ENCODE assay signal across 9 cellular contexts in genomic region chr11:64776425-64776824, GRCh38. TPM values are rescaled to one million over a fixed set of nuclear protein-coding genes. Genes with fewer than 3 reads are reported as not detected.
DNase-seq lines count a peak whose midpoint lies in the region; ATAC-seq, FAIRE-seq and TF ChIP-seq lines count a peak whose summit lies in the region.
"Had no signal": no experiment of that assay in that cellular context is flagged by ENCODE, and none has a peak within 500 bp of the region (broad histone marks: within the 10 kb centered on the region; RNA-seq: fewer than 3 reads in every experiment).

No MANE protein-coding gene starts in this region.

- peaks cover 17% of the 10 kb centered on the region for H3K79me1 ChIP-seq in mesendoderm (ENCODE audit: low read length)

- no peak for ATAC-seq in left cardiac atrium
- no peak for ATAC-seq in GM12878
- no peak for ATAC-seq in GM18870 (IDR thresholded peaks at IDR 0.05; ENCODE audit: unreplicated experiment)
- no peak for ATAC-seq in GM18520 (IDR thresholded peaks at IDR 0.05; ENCODE audit: unreplicated experiment)
- no peak for ATAC-seq in GM21526 (IDR thresholded peaks at IDR 0.05; ENCODE audit: low FRiP score, unreplicated experiment)

- no peak for DNase-seq in left ventricle myocardium inferior
- DNase-seq in left cardiac atrium = no peak
- DNase-seq in GM12878 (ENCODE audit: low read depth, low spot score) = no peak
- no peak for DNase-seq in mesendoderm
- no peak for DNase-seq in activated effector memory CD4-positive, alpha-beta T cell treated with anti-CD3 and anti-CD28 coated beads, Interleukin-2, amount 50 U/mL, for 16 hours
- DNase-seq: NCI-H748 treated with DMSO at 0.1 percent for 48 hours had no signal

- H3K27ac ChIP-seq in left ventricle myocardium inferior (replicated peaks) = peak overlapping the region; percentile 99
- H3K27ac ChIP-seq in GM12878 (ENCODE audit: control insufficient read depth, insufficient read depth) = no peak overlapping the region
- H3K27ac ChIP-seq in mesendoderm (ENCODE audit: low read depth, low read length) = no peak overlapping the region

- no peak overlapping the region for H3K18ac ChIP-seq in mesendoderm (ENCODE audit: low read length)

- no peak for TF ChIP-seq EP300 in GM12878 (IDR thresholded peaks at IDR 0.05; ENCODE audit: borderline replicate concordance in 1 of 2, control insufficient read depth in 1 of 2, low read depth in 2 of 2, low read length in 2 of 2)

- no TSS peak for BruUV-seq in GM12878 (replicated peaks; lab: Mats Ljungman, UMichigan)

- no peak overlapping the region for H2AFZ ChIP-seq in GM12878 (ENCODE audit: control insufficient read depth, low read depth, low read length)

- no peak for TF ChIP-seq POLR2A in GM12878 (IDR thresholded peaks at IDR 0.05; ENCODE audit: low read depth, low read length)

- H2BK15ac ChIP-seq in mesendoderm (replicated peaks; ENCODE audit: low read depth) = no peak overlapping the region

- intact Hi-C loops in left ventricle myocardium inferior (cut with micrococcal nuclease) = no loop called here
- intact Hi-C loops in left cardiac atrium (cut with DNase I) = no loop called here
- intact Hi-C loops in GM12878 (cut with micrococcal nuclease; ENCODE audit: unreplicated experiment) = loop anchor here (10.0 kb wide), 1 partner anchor 338 kb away; the partner anchor contains the start of genes TM7SF2 and ZNHIT2

- CTCF ChIA-PET in GM12878 (lab: Yijun Ruan, JAX) = interaction anchor here (0.6 to 2.4 kb wide), 8 partner anchors 9 to 87 kb away, joined by 3 to 9 read pairs (median 4); partner anchors contain the start of gene RASGRP2

- SMC1A ChIA-PET in GM12878 (lab: Charles Lee; ENCODE audit: uncharacterized antibody, unreplicated experiment) = interaction anchor here (1.0 to 2.2 kb wide), 5 partner anchors 9 to 35 kb away, joined by 3 to 8 read pairs (median 5); partner anchors contain the start of genes PYGM and RASGRP2

- H3K23ac ChIP-seq in mesendoderm (ENCODE audit: low read length) = no peak overlapping the region

- H4K20me1 ChIP-seq in GM12878 (ENCODE audit: control insufficient read depth, insufficient read depth) = peaks cover 19% of the 10 kb centered on the region

- H3K56ac ChIP-seq in mesendoderm (ENCODE audit: low read length) = no peak overlapping the region

- no peak overlapping the region for H2BK5ac ChIP-seq in mesendoderm (ENCODE audit: low read length)

- H3K4me1 ChIP-seq in left ventricle myocardium inferior (peaks cover 73% of the 10 kb centered on the region), GM12878 (ENCODE audit: control insufficient read depth, insufficient read depth, low read length) (peaks cover 32% of the 10 kb centered on the region), mesendoderm (ENCODE audit: control insufficient read depth, low read depth, low read length) (no peaks in the 10 kb centered on the region)

- no peak overlapping the region for H3K4ac ChIP-seq in mesendoderm (ENCODE audit: low read depth, low read length)

- no peak overlapping the region for H4K5ac ChIP-seq in mesendoderm (ENCODE audit: low read length)

- H3K4me2 ChIP-seq in GM12878 (ENCODE audit: control insufficient read depth, insufficient read depth) (peak overlapping the region; percentile 96), mesendoderm (ENCODE audit: low read length) (no peak overlapping the region)

- RAD21 ChIA-PET in GM12878 (lab: Charles Lee; ENCODE audit: unreplicated experiment) = interaction anchor here (1.8 to 2.1 kb wide), 2 partner anchors 88 to 126 kb away, joined by 4 to 5 read pairs; no protein-coding TSS in a partner anchor

- H3K9ac ChIP-seq in GM12878 (ENCODE audit: control insufficient read depth, insufficient read depth, low read length) (peak overlapping the region; percentile 86), mesendoderm (ENCODE audit: low read length) (peak overlapping the region; percentile 98)

- H3K4me3 ChIP-seq in left ventricle myocardium inferior = peak overlapping the region; percentile 82
- H3K4me3 ChIP-seq in GM12878 = peak overlapping the region; percentile 66
- no peak overlapping the region for H3K4me3 ChIP-seq in mesendoderm (ENCODE audit: low read length)

- in situ Hi-C loops in GM12878 (cut with MboI) = no loop called here

- H4K8ac ChIP-seq in mesendoderm (ENCODE audit: low read depth, low read length) = no peak overlapping the region

- H3K27me3 ChIP-seq in left ventricle myocardium inferior (ENCODE audit: low read depth) = no peaks in the 10 kb centered on the region
- no peaks in the 10 kb centered on the region for H3K27me3 ChIP-seq in GM12878 (replicated peaks in 1 of 2; ENCODE audit: control insufficient read depth in 2 of 2, insufficient read depth in 2 of 2, low read length in 1 of 2)
- H3K27me3 ChIP-seq in mesendoderm (ENCODE audit: insufficient read depth, low read length, poor library complexity) = no peaks in the 10 kb centered on the region

- 17% methylated on average over 6 of the region's 6 CpGs for WGBS in GM12878 (ENCODE audit: insufficient coverage, insufficient replicate concordance, low lambda C conversion rate, missing lambda C conversion rate)
- WGBS in mesendoderm (ENCODE audit: extremely low coverage, insufficient coverage, low lambda C conversion rate) = no CpG with 5 or more reads among the region's 6 CpGs

- POLR2A ChIA-PET in GM12878 (lab: Charles Lee) = interaction anchor here (0.7 to 2.0 kb wide), 5 partner anchors 13 to 37 kb away, joined by 3 to 5 read pairs (median 3); no protein-coding TSS in a partner anchor

- H3K79me2 ChIP-seq in GM12878 (ENCODE audit: control insufficient read depth, insufficient read depth, low read length) (peaks cover 54% of the 10 kb centered on the region), mesendoderm (ENCODE audit: control insufficient read depth, insufficient read depth, low read length) (peaks cover 44% of the 10 kb centered on the region)

- no peak overlapping the region for H2AK5ac ChIP-seq in mesendoderm (ENCODE audit: low read length)

- no peak for TF ChIP-seq RAD21 in GM12878 (IDR thresholded peaks at IDR 0.05; ENCODE audit: insufficient read depth, low read depth, low read length)

- H3K9me3 ChIP-seq in left ventricle myocardium inferior (replicated peaks) = no peaks in the 10 kb centered on the region
- no peaks in the 10 kb centered on the region; the same call in 2 of the 3 replicates for H3K9me3 ChIP-seq in GM12878 (replicated peaks; ENCODE audit: control insufficient read depth, insufficient read depth, low read length)

- no peak for FAIRE-seq in GM12878 (lab: Jason Lieb, UNC)

- H3K36me3 ChIP-seq in left ventricle myocardium inferior = peaks cover 57% of the 10 kb centered on the region
- H3K36me3 ChIP-seq in GM12878 (ENCODE audit: control insufficient read depth in 2 of 2, insufficient read depth in 2 of 2, low read length in 1 of 2) = peaks cover 7 to 39% of the 10 kb centered on the region in 2 experiments
- peaks cover 25% of the 10 kb centered on the region for H3K36me3 ChIP-seq in mesendoderm (ENCODE audit: control insufficient read depth, insufficient read depth, low read length)

- no peak for TF ChIP-seq CTCF in left ventricle myocardium inferior (IDR thresholded peaks at IDR 0.05; ENCODE audit: borderline replicate concordance)
- no peak for TF ChIP-seq CTCF in GM12878 (IDR thresholded peaks at IDR 0.05 in 2 of 3, conservative IDR thresholded peaks at IDR 0.05 in 1 of 3; ENCODE audit: control insufficient read depth in 2 of 3, extremely low read depth in 1 of 3, insufficient read depth in 1 of 3, low read depth in 3 of 3, low read length in 3 of 3)

- H2BK120ac ChIP-seq in mesendoderm (ENCODE audit: low read depth, low read length) = no peak overlapping the region

RNA-seq across cellular contexts. Expression of gene SF1, which starts 1.9 kb away (rescaled TPM):
- total RNA-seq in left ventricle myocardium inferior (188 TPM), left cardiac atrium (100 to 1,000 TPM; 154 to 208 TPM), GM12878 (2014; rRNA removed) (88.2 and 111 TPM in 2 replicates), GM12878 (2014; rRNA removed; fragmentation: Illumina TruSeq; extraction: Trizol) (76.0 and 84.4 TPM in 2 replicates), GM12878 (2021) (327 and 337 TPM in 2 replicates)
- total RNA-seq in GM12878 (2013; cell fraction: nucleolus; rRNA removed) = 483 and 541 TPM in 2 replicates
- 194 TPM for polyA plus RNA-seq in GM12878 (2011; ENCODE audit: low read depth)
- polyA plus RNA-seq in GM12878 (2011; rRNA removed) (82.5 and 84.8 TPM in 2 replicates), GM12878 (2014; fragmentation: Illumina TruSeq; extraction: Trizol) (216 and 280 TPM in 2 replicates), GM12878 (2014; fragmentation: Nextera tagmentation; extraction: Ambion mirVana) (10 to 100 TPM; 13.6 to 29.6 TPM), GM12878 (2014; rRNA removed) (155 and 172 TPM in 2 replicates), GM12878 (2016; fragmentation: Nextera tagmentation; extraction: Ambion mirVana) (100 to 1,000 TPM in 1 of 2 experiments, 10 to 100 TPM in 1; 97.4 to 109 TPM)
- 66.7 and 83.7 TPM in 2 replicates for polyA plus RNA-seq in GM12878 (2011; cell fraction: cytosol; rRNA removed)
- 212 and 291 TPM in 2 replicates for polyA plus RNA-seq in GM12878 (2011; cell fraction: nucleus; rRNA removed)
- polyA plus RNA-seq in GM12878 (2012) = 178 and 252 TPM in 2 replicates
- polyA minus RNA-seq in GM12878 (2011; rRNA and poly(A)+ RNA removed) = 79.1 and 94.2 TPM in 2 replicates
- 53.6 and 66.4 TPM in 2 replicates for polyA minus RNA-seq in GM12878 (2011; cell fraction: cytosol; rRNA and poly(A)+ RNA removed)
- polyA minus RNA-seq in GM12878 (2011; cell fraction: nucleus; rRNA and poly(A)+ RNA removed) = 124 and 191 TPM in 2 replicates
- polyA plus RNA-seq in mesendoderm (2013, experiment 1 of 2) = 268 TPM
- 265 TPM for polyA plus RNA-seq in mesendoderm (2013, experiment 2 of 2)

RNA-seq across cellular contexts. Expression of gene PYGM, which starts 16.7 kb away (rescaled TPM):
- total RNA-seq in left ventricle myocardium inferior = 89.5 TPM
- total RNA-seq in left cardiac atrium = 10 to 100 TPM; 31.3 to 48.6 TPM
- total RNA-seq in GM12878 (2013; cell fraction: nucleolus; rRNA removed) = 2.2 and 3.1 TPM in 2 replicates
- 0.27 and 0.34 TPM in 2 replicates for total RNA-seq in GM12878 (2014; rRNA removed)
- total RNA-seq in GM12878 (2014; rRNA removed; fragmentation: Illumina TruSeq; extraction: Trizol) = 0.23 and 0.27 TPM in 2 replicates
- 0.28 and 0.35 TPM in 2 replicates for total RNA-seq in GM12878 (2021)
- polyA plus RNA-seq in GM12878 (2011; ENCODE audit: low read depth) = 0.42 TPM
- 0.32 and 0.33 TPM in 2 replicates for polyA plus RNA-seq in GM12878 (2011; rRNA removed)
- 0.19 and 0.20 TPM in 2 replicates for polyA plus RNA-seq in GM12878 (2011; cell fraction: cytosol; rRNA removed)
- polyA plus RNA-seq in GM12878 (2011; cell fraction: nucleus; rRNA removed) = 1.1 and 1.4 TPM in 2 replicates
- 0.80 and 0.88 TPM in 2 replicates for polyA plus RNA-seq in GM12878 (2012)
- polyA plus RNA-seq in GM12878 (2014; fragmentation: Illumina TruSeq; extraction: Trizol) = 0.19 TPM in 1 of 2 replicates, not detected in the other
- under 1 TPM; 0.04 to 0.08 TPM for polyA plus RNA-seq in GM12878 (2014; fragmentation: Nextera tagmentation; extraction: Ambion mirVana)
- polyA plus RNA-seq in GM12878 (2014; rRNA removed) = 0.61 and 3.7 TPM in 2 replicates
- polyA plus RNA-seq in GM12878 (2016; fragmentation: Nextera tagmentation; extraction: Ambion mirVana) = under 1 TPM in 1 of 2 experiments, not detected in 1; 0.04 TPM
- 0.72 and 0.95 TPM in 2 replicates for polyA minus RNA-seq in GM12878 (2011; rRNA and poly(A)+ RNA removed)
- polyA minus RNA-seq in GM12878 (2011; cell fraction: cytosol; rRNA and poly(A)+ RNA removed) = not detected in 2 replicates
- 0.48 and 2.0 TPM in 2 replicates for polyA minus RNA-seq in GM12878 (2011; cell fraction: nucleus; rRNA and poly(A)+ RNA removed)
- polyA plus RNA-seq in mesendoderm (2013, experiment 1 of 2) = 0.62 TPM
- polyA plus RNA-seq in mesendoderm (2013, experiment 2 of 2) = 0.69 TPM

RNA-seq across cellular contexts. Expression of gene MAP4K2, which starts 26.6 kb away (rescaled TPM):
- total RNA-seq in left ventricle myocardium inferior = 7.5 TPM
- total RNA-seq in left cardiac atrium = 10 to 100 TPM in 1 of 2 donors, 1 to 10 TPM in 1; 10.0 to 10.4 TPM
- 51.0 and 55.9 TPM in 2 replicates for total RNA-seq in GM12878 (2013; cell fraction: nucleolus; rRNA removed)
- total RNA-seq in GM12878 (2014; rRNA removed) = 66.7 and 74.7 TPM in 2 replicates
- 36.9 and 41.0 TPM in 2 replicates for total RNA-seq in GM12878 (2014; rRNA removed; fragmentation: Illumina TruSeq; extraction: Trizol)
- total RNA-seq in GM12878 (2021) = 78.1 and 79.2 TPM in 2 replicates
- polyA plus RNA-seq in GM12878 (2011; ENCODE audit: low read depth) = 11.2 TPM
- 27.3 and 49.9 TPM in 2 replicates for polyA plus RNA-seq in GM12878 (2011; rRNA removed)
- 73.2 and 91.2 TPM in 2 replicates for polyA plus RNA-seq in GM12878 (2011; cell fraction: cytosol; rRNA removed)
- 284 and 290 TPM in 2 replicates for polyA plus RNA-seq in GM12878 (2011; cell fraction: nucleus; rRNA removed)
- 33.8 and 37.8 TPM in 2 replicates for polyA plus RNA-seq in GM12878 (2012)
- polyA plus RNA-seq in GM12878 (2014; fragmentation: Illumina TruSeq; extraction: Trizol) = 16.1 and 42.8 TPM in 2 replicates
- 1 to 10 TPM in 1 of 2 experiments, under 1 TPM in 1; 0.98 to 4.4 TPM for polyA plus RNA-seq in GM12878 (2014; fragmentation: Nextera tagmentation; extraction: Ambion mirVana)
- polyA plus RNA-seq in GM12878 (2014; rRNA removed) = 69.0 and 71.8 TPM in 2 replicates
- polyA plus RNA-seq in GM12878 (2016; fragmentation: Nextera tagmentation; extraction: Ambion mirVana) = 10 to 100 TPM; 47.8 to 52.9 TPM
- 58.6 and 101 TPM in 2 replicates for polyA minus RNA-seq in GM12878 (2011; rRNA and poly(A)+ RNA removed)
- 25.9 and 26.6 TPM in 2 replicates for polyA minus RNA-seq in GM12878 (2011; cell fraction: cytosol; rRNA and poly(A)+ RNA removed)
- polyA minus RNA-seq in GM12878 (2011; cell fraction: nucleus; rRNA and poly(A)+ RNA removed) = 50.8 and 62.9 TPM in 2 replicates
- polyA plus RNA-seq in mesendoderm (2013, experiment 1 of 2) = 10.2 TPM
- polyA plus RNA-seq in mesendoderm (2013, experiment 2 of 2) = 10.2 TPM

RNA-seq across cellular contexts. Expression of gene RASGRP2, which starts 32.5 kb away (rescaled TPM):
- total RNA-seq in left ventricle myocardium inferior (21.1 TPM), left cardiac atrium (10 to 100 TPM; 25.3 to 37.1 TPM), GM12878 (2014; rRNA removed) (5.5 and 6.8 TPM in 2 replicates), GM12878 (2014; rRNA removed; fragmentation: Illumina TruSeq; extraction: Trizol) (1.7 and 3.0 TPM in 2 replicates), GM12878 (2021) (8.3 and 9.0 TPM in 2 replicates)
- 17.4 and 18.5 TPM in 2 replicates for total RNA-seq in GM12878 (2013; cell fraction: nucleolus; rRNA removed)
- polyA plus RNA-seq in GM12878 (2011; ENCODE audit: low read depth) = 4.3 TPM
- polyA plus RNA-seq in GM12878 (2011; rRNA removed) (3.0 and 6.2 TPM in 2 replicates), GM12878 (2014; fragmentation: Illumina TruSeq; extraction: Trizol) (2.6 and 2.7 TPM in 2 replicates), GM12878 (2014; fragmentation: Nextera tagmentation; extraction: Ambion mirVana) (under 1 TPM; 0.26 to 0.66 TPM), GM12878 (2014; rRNA removed) (7.0 and 11.2 TPM in 2 replicates), GM12878 (2016; fragmentation: Nextera tagmentation; extraction: Ambion mirVana) (1 to 10 TPM; 4.5 to 6.4 TPM)
- 6.3 and 8.3 TPM in 2 replicates for polyA plus RNA-seq in GM12878 (2011; cell fraction: cytosol; rRNA removed)
- 39.4 and 45.3 TPM in 2 replicates for polyA plus RNA-seq in GM12878 (2011; cell fraction: nucleus; rRNA removed)
- polyA plus RNA-seq in GM12878 (2012) = 7.1 and 14.4 TPM in 2 replicates
- 2.6 and 3.7 TPM in 2 replicates for polyA minus RNA-seq in GM12878 (2011; rRNA and poly(A)+ RNA removed)
- 2.1 and 3.2 TPM in 2 replicates for polyA minus RNA-seq in GM12878 (2011; cell fraction: cytosol; rRNA and poly(A)+ RNA removed)
- polyA minus RNA-seq in GM12878 (2011; cell fraction: nucleus; rRNA and poly(A)+ RNA removed) = 5.0 and 6.9 TPM in 2 replicates
- 1.0 TPM for polyA plus RNA-seq in mesendoderm (2013, experiment 1 of 2)
- polyA plus RNA-seq in mesendoderm (2013, experiment 2 of 2) = 1.3 TPM

RNA-seq across cellular contexts. Expression of gene MEN1, which starts 33.9 kb away (rescaled TPM):
- total RNA-seq in left ventricle myocardium inferior (8.7 TPM), left cardiac atrium (10 to 100 TPM in 1 of 2 donors, 1 to 10 TPM in 1; 9.0 to 12.3 TPM), GM12878 (2014; rRNA removed) (14.4 and 19.0 TPM in 2 replicates), GM12878 (2014; rRNA removed; fragmentation: Illumina TruSeq; extraction: Trizol) (6.3 and 6.5 TPM in 2 replicates), GM12878 (2021) (31.1 and 32.6 TPM in 2 replicates)
- 19.7 and 20.0 TPM in 2 replicates for total RNA-seq in GM12878 (2013; cell fraction: nucleolus; rRNA removed)
- polyA plus RNA-seq in GM12878 (2011; ENCODE audit: low read depth) = 34.2 TPM
- polyA plus RNA-seq in GM12878 (2011; rRNA removed) (6.0 and 19.0 TPM in 2 replicates), GM12878 (2014; fragmentation: Illumina TruSeq; extraction: Trizol) (13.0 and 22.4 TPM in 2 replicates), GM12878 (2014; fragmentation: Nextera tagmentation; extraction: Ambion mirVana) (1 to 10 TPM; 2.5 to 4.1 TPM), GM12878 (2014; rRNA removed) (26.8 and 37.5 TPM in 2 replicates), GM12878 (2016; fragmentation: Nextera tagmentation; extraction: Ambion mirVana) (10 to 100 TPM; 38.9 to 39.7 TPM)
- 21.8 and 25.3 TPM in 2 replicates for polyA plus RNA-seq in GM12878 (2011; cell fraction: cytosol; rRNA removed)
- polyA plus RNA-seq in GM12878 (2011; cell fraction: nucleus; rRNA removed) = 82.8 and 85.9 TPM in 2 replicates
- 23.4 and 25.0 TPM in 2 replicates for polyA plus RNA-seq in GM12878 (2012)
- polyA minus RNA-seq in GM12878 (2011; rRNA and poly(A)+ RNA removed) = 11.0 and 14.9 TPM in 2 replicates
- polyA minus RNA-seq in GM12878 (2011; cell fraction: cytosol; rRNA and poly(A)+ RNA removed) = 11.9 and 14.7 TPM in 2 replicates
- polyA minus RNA-seq in GM12878 (2011; cell fraction: nucleus; rRNA and poly(A)+ RNA removed) = 11.5 and 17.5 TPM in 2 replicates
- 46.1 TPM for polyA plus RNA-seq in mesendoderm (2013, experiment 1 of 2)
- polyA plus RNA-seq in mesendoderm (2013, experiment 2 of 2) = 44.6 TPM

Comparison
In these comparisons a context has a peak if more than half of its experiments do, and no peak if none do; other contexts are left out.
1. RNA of gene PYGM, which starts 16.7 kb away (total RNA-seq): 89.5 TPM in left ventricle myocardium inferior (single experiment) and 31.3 to 48.6 TPM in left cardiac atrium; 0.23 to 3.1 TPM in GM12878; every median in the first group is over 4 times any median in the second.